8 cellular contexts compared by ENCODE assay signal in the genomic region with DNA sequence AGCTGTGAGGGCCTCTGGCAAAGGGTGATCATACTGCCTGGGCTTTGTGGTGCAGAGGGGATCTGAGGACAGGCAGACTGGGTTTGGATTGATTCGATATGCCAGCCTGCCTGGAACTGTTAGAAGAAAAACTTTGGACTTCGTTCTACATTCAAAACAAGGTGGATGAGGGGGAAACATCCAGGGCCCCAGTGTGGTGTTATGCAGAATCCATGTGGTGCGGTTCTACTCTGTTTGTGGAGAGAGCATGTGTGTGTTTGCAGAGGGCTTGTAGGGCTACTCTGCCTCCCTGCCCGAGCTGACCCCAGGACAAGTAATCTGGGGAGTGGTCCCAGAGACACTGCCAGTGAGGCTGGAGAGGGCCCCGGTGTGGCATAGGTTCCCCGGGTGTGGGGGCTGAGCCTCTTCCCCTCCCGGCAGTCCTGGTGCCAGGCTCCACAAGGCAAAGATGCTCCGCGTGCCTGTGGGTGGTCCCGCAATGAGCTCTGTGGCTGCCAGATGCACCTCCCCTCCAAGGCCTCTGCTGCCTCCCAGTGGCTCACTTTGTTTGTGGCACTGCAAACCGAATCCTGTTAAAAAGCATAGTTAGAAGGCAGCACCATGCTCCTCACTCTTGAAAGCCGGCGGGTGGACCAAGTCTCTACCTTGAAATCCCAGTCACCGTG. TPM values are rescaled to one million over a fixed set of nuclear protein-coding genes. Genes with fewer than 3 reads are reported as not detected.
DNase-seq lines count a peak whose midpoint lies in the region; ATAC-seq and TF ChIP-seq lines count a peak whose summit lies in the region.

No MANE protein-coding gene starts in this region.

- H3K27ac ChIP-seq in CD8-positive, alpha-beta T cell (ENCODE audit: low read depth, low read length): no peak overlapping the region
- H3K27ac ChIP-seq in HCT116 (ENCODE audit: low read depth, low read length): no peak overlapping the region

- no peak for TF ChIP-seq POLR2A in HCT116 (IDR thresholded peaks at IDR 0.05; ENCODE audit: borderline replicate concordance, extremely low read depth, insufficient read depth, insufficient read length)

- no peak overlapping the region for H3K9ac ChIP-seq in HCT116 (ENCODE audit: low read length)

- H3K4me2 ChIP-seq in HCT116 (ENCODE audit: low read length): no peak overlapping the region

- DNase-seq in CD8-positive, alpha-beta T cell: peak; percentile 17 to 57 (median 48)
- DNase-seq in HCT116 (ENCODE audit: low read depth, low spot score) (no peak), NCI-H226 (peak; percentile 43), mucosa of descending colon (peak in 2 of 3 donors; percentile 66 to 71), stromal cell of bone marrow (ENCODE audit: low read depth) (peak; percentile 28)
- peak; percentile 53 for DNase-seq in activated CD4-positive, alpha-beta memory T cell treated with anti-CD3 and anti-CD28 coated beads, Interleukin-2, amount 10 ng/mL, durations not matched to agents 7 days and 5 days

- H3K27me3 ChIP-seq in CD8-positive, alpha-beta T cell (ENCODE audit: insufficient read depth, low read length): no peaks in the 10 kb centered on the region
- H3K27me3 ChIP-seq in HCT116 (ENCODE audit: insufficient read depth, low read length): no peaks in the 10 kb centered on the region

- no peaks in the 10 kb centered on the region for H3K9me2 ChIP-seq in HCT116 (ENCODE audit: insufficient read depth)

- H3K4me1 ChIP-seq in CD8-positive, alpha-beta T cell (ENCODE audit: insufficient read depth, low read length): no peaks in the 10 kb centered on the region
- H3K4me1 ChIP-seq in HCT116 (ENCODE audit: control insufficient read depth in 1 of 2, insufficient read depth in 2 of 2, low read length in 2 of 2): peaks cover 0 to 7% of the 10 kb centered on the region in 2 experiments; a peak in 1 of 4 replicates
- no peaks in the 10 kb centered on the region for H3K4me1 ChIP-seq in mucosa of descending colon (ENCODE audit: low read depth)

- CTCF ChIA-PET in CD8-positive, alpha-beta T cell (lab: Charles Lee): interaction anchor here (0.7 to 1.7 kb wide), 7 partner anchors 9 to 620 kb away, joined by 3 to 8 read pairs (median 3); no protein-coding TSS in a partner anchor
- CTCF ChIA-PET in HCT116 (lab: Charles Lee): interaction anchor here (0.9 to 1.5 kb wide), 2 partner anchors 104 to 110 kb away, joined by 4 to 13 read pairs; no protein-coding TSS in a partner anchor
- CTCF ChIA-PET in activated CD4-positive, alpha-beta memory T cell treated with anti-CD3 and anti-CD28 coated beads, Interleukin-2, amount 10 ng/mL, durations not matched to agents 7 days and 5 days (lab: Charles Lee): interaction anchor here (0.6 to 1.5 kb wide), 4 partner anchors 12 to 619 kb away, joined by 3 to 5 read pairs (median 4); no protein-coding TSS in a partner anchor

- intact Hi-C loops in CD8-positive, alpha-beta T cell (cut with DNase I, micrococcal nuclease): loop anchor here in 1 of 2 experiments (2.0 kb wide), 2 partner anchors 103 to 287 kb away; no protein-coding TSS in a partner anchor
- intact Hi-C loops in HCT116 (cut with micrococcal nuclease) (loop anchor here (5.0 kb wide), 1 partner anchor 105 kb away; no protein-coding TSS in a partner anchor), mucosa of descending colon (cut with DNase I, micrococcal nuclease) (no loop called here)

- no peak overlapping the region for H2AFZ ChIP-seq in HCT116 (ENCODE audit: low read depth, low read length, poor library complexity, severe bottlenecking)

- H3K79me2 ChIP-seq in HCT116 (ENCODE audit: insufficient read depth, low read length): no peaks in the 10 kb centered on the region

- H3K4me3 ChIP-seq in CD8-positive, alpha-beta T cell (ENCODE audit: low read depth, low read length): no peak overlapping the region
- no peak overlapping the region for H3K4me3 ChIP-seq in HCT116 (replicated peaks in 1 of 2; ENCODE audit: low read depth in 1 of 2, low read length in 2 of 2)
- no peak overlapping the region for H3K4me3 ChIP-seq in mucosa of descending colon

- peak; percentile 72 for ATAC-seq in CD8-positive, alpha-beta T cell
- ATAC-seq in HCT116: peak; percentile 81
- peak; percentile 42 for ATAC-seq in esophagus mucosa
- peak; percentile 69 for ATAC-seq in mucosa of descending colon
- ATAC-seq in GM19463 (IDR thresholded peaks at IDR 0.05; ENCODE audit: unreplicated experiment): no peak

- POLR2A ChIA-PET in CD8-positive, alpha-beta T cell (lab: Charles Lee): no interaction called here
- POLR2A ChIA-PET in HCT116 (lab: Charles Lee): no interaction called here
- POLR2A ChIA-PET in activated CD4-positive, alpha-beta memory T cell treated with anti-CD3 and anti-CD28 coated beads, Interleukin-2, amount 10 ng/mL, durations not matched to agents 7 days and 5 days (lab: Charles Lee): no interaction called here

- no peak overlapping the region for H3K27ac Mint-ChIP-seq in CD8-positive, alpha-beta T cell
- no peak overlapping the region for H3K27ac Mint-ChIP-seq in activated CD4-positive, alpha-beta memory T cell treated with anti-CD3 and anti-CD28 coated beads, Interleukin-2, amount 10 ng/mL, durations not matched to agents 7 days and 5 days

- H3K36me3 ChIP-seq in CD8-positive, alpha-beta T cell (ENCODE audit: insufficient read depth, low read length): no peaks in the 10 kb centered on the region
- no peaks in the 10 kb centered on the region for H3K36me3 ChIP-seq in HCT116 (ENCODE audit: control insufficient read depth in 1 of 2, insufficient read depth in 2 of 2, low read length in 2 of 2)
- H3K36me3 ChIP-seq in mucosa of descending colon (ENCODE audit: low read depth): no peaks in the 10 kb centered on the region

- peak; percentile 78 for TF ChIP-seq RAD21 in HCT116 (IDR thresholded peaks at IDR 0.05; ENCODE audit: low read depth)

- no peak overlapping the region for H3K4me3 Mint-ChIP-seq in CD8-positive, alpha-beta T cell
- H3K4me3 Mint-ChIP-seq in activated CD4-positive, alpha-beta memory T cell treated with anti-CD3 and anti-CD28 coated beads, Interleukin-2, amount 10 ng/mL, durations not matched to agents 7 days and 5 days: no peak overlapping the region

- RAD21 ChIA-PET in HCT116 (lab: Charles Lee; ENCODE audit: low non-redundant PET in 1 of 2, low total read pairs in 2 of 2, uncharacterized antibody in 2 of 2, unreplicated experiment in 2 of 2): no interaction called here

- no peaks in the 10 kb centered on the region for H3K36me3 Mint-ChIP-seq in CD8-positive, alpha-beta T cell
- no peaks in the 10 kb centered on the region for H3K36me3 Mint-ChIP-seq in activated CD4-positive, alpha-beta memory T cell treated with anti-CD3 and anti-CD28 coated beads, Interleukin-2, amount 10 ng/mL, durations not matched to agents 7 days and 5 days (ENCODE audit: low read depth)

- H3K9me3 Mint-ChIP-seq in CD8-positive, alpha-beta T cell: no peaks in the 10 kb centered on the region
- no peaks in the 10 kb centered on the region for H3K9me3 Mint-ChIP-seq in activated CD4-positive, alpha-beta memory T cell treated with anti-CD3 and anti-CD28 coated beads, Interleukin-2, amount 10 ng/mL, durations not matched to agents 7 days and 5 days

- no peaks in the 10 kb centered on the region for H3K9me3 ChIP-seq in CD8-positive, alpha-beta T cell (ENCODE audit: low read length)
- no peaks in the 10 kb centered on the region for H3K9me3 ChIP-seq in HCT116 (ENCODE audit: control insufficient read depth in 1 of 2, insufficient read depth in 1 of 2, low read depth in 1 of 2, low read length in 2 of 2)
- H3K9me3 ChIP-seq in mucosa of descending colon: no peaks in the 10 kb centered on the region

- peak; percentile 56 for TF ChIP-seq CTCF in CD8-positive, alpha-beta T cell (IDR thresholded peaks at IDR 0.05)
- TF ChIP-seq CTCF in HCT116 (IDR thresholded peaks at IDR 0.05 in 2 of 3, conservative IDR thresholded peaks at IDR 0.05 in 1 of 3; ENCODE audit: borderline replicate concordance in 1 of 3, insufficient read depth in 1 of 3, low read depth in 2 of 3, low read length in 2 of 3) (peak; percentile 61 to 71 (median 69); a peak in 5 of 6 replicates), mucosa of descending colon (IDR thresholded peaks at IDR 0.05) (peak; percentile 13)

- BruUV-seq in HCT116 (replicated peaks; lab: Mats Ljungman, UMichigan): no TSS peak

- peaks cover 7% of the 10 kb centered on the region for H3K27me3 Mint-ChIP-seq in CD8-positive, alpha-beta T cell (ENCODE audit: low read depth)
- H3K27me3 Mint-ChIP-seq in activated CD4-positive, alpha-beta memory T cell treated with anti-CD3 and anti-CD28 coated beads, Interleukin-2, amount 10 ng/mL, durations not matched to agents 7 days and 5 days: peaks cover 6% of the 10 kb centered on the region

- no peaks in the 10 kb centered on the region for H4K20me1 ChIP-seq in HCT116 (ENCODE audit: insufficient read depth)

- peaks cover 3% of the 10 kb centered on the region for H3K4me1 Mint-ChIP-seq in CD8-positive, alpha-beta T cell (ENCODE audit: low read depth)
- H3K4me1 Mint-ChIP-seq in activated CD4-positive, alpha-beta memory T cell treated with anti-CD3 and anti-CD28 coated beads, Interleukin-2, amount 10 ng/mL, durations not matched to agents 7 days and 5 days: no peaks in the 10 kb centered on the region

TF ChIP-seq in HCT116, 20 proteins besides CTCF, POLR2A, EP300 and RAD21:
- TF ChIP-seq, protein P1, sequence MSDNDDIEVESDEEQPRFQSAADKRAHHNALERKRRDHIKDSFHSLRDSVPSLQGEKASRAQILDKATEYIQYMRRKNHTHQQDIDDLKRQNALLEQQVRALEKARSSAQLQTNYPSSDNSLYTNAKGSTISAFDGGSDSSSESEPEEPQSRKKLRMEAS (IDR thresholded peaks at IDR 0.05): no peak
- no peak for TF ChIP-seq YY1 (IDR thresholded peaks at IDR 0.05; ENCODE audit: extremely low read depth, insufficient replicate concordance, low read depth, low read length)

RNA-seq across cellular contexts. Expression of gene TFDP1, which starts 22.3 kb away (rescaled TPM):
- total RNA-seq in CD8-positive, alpha-beta T cell: 10 to 100 TPM; 17.1 to 19.8 TPM
- total RNA-seq in HCT116 (2021; ENCODE audit: unreplicated experiment) (169 TPM), esophagus mucosa (82.2 TPM), mucosa of descending colon (10 to 100 TPM; 52.7 to 66.4 (median 54.3) TPM)
- 98.1 and 111 TPM in 2 replicates for polyA plus RNA-seq in HCT116 (2012)
- 100 to 1,000 TPM; 128 to 130 TPM for total RNA-seq in activated CD4-positive, alpha-beta memory T cell treated with anti-CD3 and anti-CD28 coated beads, Interleukin-2, amount 10 ng/mL, durations not matched to agents 7 days and 5 days

Comparison
In these comparisons a context has a peak if more than half of its experiments do, and no peak if none do; other contexts are left out.
1. CTCF ChIP-seq: peak in every context shown above with its lines; median percentile 69 in HCT116; 56 in CD8-positive, alpha-beta T cell; 13 in mucosa of descending colon.